19 cellular contexts compared by ENCODE assay signal in genomic region chr6:54096811-54097210, GRCh38.
"Had no signal": no experiment of that assay in that cellular context is flagged by ENCODE, and none has a peak within 500 bp of the region (broad histone marks: within the 10 kb centered on the region; RNA-seq: fewer than 3 reads in every experiment).

No MANE protein-coding gene starts in this region.

- H3K27ac ChIP-seq: colonic mucosa, heart left ventricle, neutrophil, thyroid gland had no signal

- ATAC-seq: left lobe of liver; mucosa of descending colon; naive thymus-derived CD8-positive, alpha-beta T cell had no signal

- DNase-seq: colonic mucosa; dermis blood vessel endothelial cell; effector CD4-positive, alpha-beta T cell; endodermal cell; erythroblast; foreskin melanocyte; heart left ventricle; hippocampal formation; islet precursor cell; mammary epithelial cell; mucosa of descending colon; naive thymus-derived CD8-positive, alpha-beta T cell; posterior cingulate gyrus; small intestine; stimulated activated CD4-positive, alpha-beta T cell treated with anti-CD3 and anti-CD28 coated beads, Interleukin-12 subunit alpha, Interleukin-12 subunit beta, amount 100 ng/mL, for 4 hours; stimulated activated naive CD4-positive, alpha-beta T cell treated with Interleukin-2 at 50 U/mL for 16 hours; thyroid gland had no signal
